Comparison of ENCODE assay signal across 17 cellular contexts in the genomic region with DNA sequence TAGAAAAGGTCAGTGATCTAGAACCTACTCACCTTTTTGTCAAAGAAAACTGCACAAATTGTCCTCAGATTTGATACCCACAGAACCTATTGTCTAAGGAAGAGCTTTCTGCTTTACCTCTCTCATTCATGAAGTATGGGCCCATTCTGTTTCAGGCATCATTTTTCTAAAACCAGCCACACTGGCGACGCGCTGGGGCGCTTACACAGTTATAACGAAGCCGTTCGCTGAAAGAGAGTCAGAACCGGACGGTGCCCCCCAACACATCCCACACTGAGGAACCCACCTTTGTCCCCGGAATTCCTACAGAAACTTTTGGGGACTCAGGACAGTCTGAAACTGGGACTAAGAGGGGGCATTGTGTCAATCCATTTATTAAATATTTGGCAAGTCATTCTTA.
"Had no signal": no experiment of that assay in that cellular context is flagged by ENCODE, and none has a peak within 500 bp of the region (broad histone marks: within the 10 kb centered on the region; RNA-seq: fewer than 3 reads in every experiment).

No MANE protein-coding gene starts in this region.

- ATAC-seq: activated CD4-positive, alpha-beta T cell treated with anti-CD3 and anti-CD28 coated beads for 36 hours; activated CD8-positive, alpha-beta memory T cell treated with anti-CD3 and anti-CD28 coated beads, Interleukin-2, amount 10 ng/mL, durations not matched to agents 7 days and 5 days; activated T-helper 17 cell treated with anti-CD3 and anti-CD28 coated beads, Interleukin-2, amount 50 U/mL, for 72 hours; body of pancreas; left cardiac atrium; lower lobe of right lung; stimulated activated naive B cell treated with anti-CD40 and anti-IgM and Interleukin-4, amounts not matched to agents 10 μg/mL and 1 μg/mL and 100 μg/mL, for 72 hours had no signal

- H3K4me1 Mint-ChIP-seq: activated CD4-positive, alpha-beta memory T cell treated with anti-CD3 and anti-CD28 coated beads, Interleukin-2, amount 10 ng/mL, durations not matched to agents 7 days and 5 days; activated CD4-positive, alpha-beta T cell treated with anti-CD3 and anti-CD28 coated beads for 36 hours; activated CD8-positive, alpha-beta memory T cell treated with anti-CD3 and anti-CD28 coated beads, Interleukin-2, amount 10 ng/mL, durations not matched to agents 7 days and 5 days; activated T-helper 17 cell treated with anti-CD3 and anti-CD28 coated beads, Interleukin-2, amount 50 U/mL, for 72 hours had no signal

- H3K36me3 Mint-ChIP-seq: activated CD8-positive, alpha-beta memory T cell treated with anti-CD3 and anti-CD28 coated beads, Interleukin-2, amount 10 ng/mL, durations not matched to agents 7 days and 5 days; stimulated activated naive B cell treated with anti-CD40 and anti-IgM and Interleukin-4, amounts not matched to agents 10 μg/mL and 1 μg/mL and 100 μg/mL, for 72 hours had no signal

- H3K27me3 ChIP-seq: body of pancreas, esophagus muscularis mucosa, tibial nerve had no signal

- H3K27me3 Mint-ChIP-seq: activated CD4-positive, alpha-beta T cell treated with anti-CD3 and anti-CD28 coated beads for 36 hours; activated T-helper 17 cell treated with anti-CD3 and anti-CD28 coated beads, Interleukin-2, amount 50 U/mL, for 72 hours; stimulated activated naive B cell treated with anti-CD40 and anti-IgM and Interleukin-4, amounts not matched to agents 10 μg/mL and 1 μg/mL and 100 μg/mL, for 72 hours had no signal

- H3K4me3 ChIP-seq: body of pancreas, esophagus muscularis mucosa, lower lobe of right lung, tibial nerve had no signal

- H3K27ac Mint-ChIP-seq: activated CD4-positive, alpha-beta memory T cell treated with anti-CD3 and anti-CD28 coated beads, Interleukin-2, amount 10 ng/mL, durations not matched to agents 7 days and 5 days; activated CD4-positive, alpha-beta T cell treated with anti-CD3 and anti-CD28 coated beads for 36 hours; activated CD8-positive, alpha-beta memory T cell treated with anti-CD3 and anti-CD28 coated beads, Interleukin-2, amount 10 ng/mL, durations not matched to agents 7 days and 5 days; activated T-helper 17 cell treated with anti-CD3 and anti-CD28 coated beads, Interleukin-2, amount 50 U/mL, for 72 hours; nephron; stimulated activated naive B cell treated with anti-CD40 and anti-IgM and Interleukin-4, amounts not matched to agents 10 μg/mL and 1 μg/mL and 100 μg/mL, for 72 hours had no signal

- DNase-seq: activated CD4-positive, alpha-beta memory T cell treated with anti-CD3 and anti-CD28 coated beads, Interleukin-2, amount 10 ng/mL, durations not matched to agents 7 days and 5 days; activated CD4-positive, alpha-beta T cell treated with anti-CD3 and anti-CD28 coated beads for 36 hours; activated CD8-positive, alpha-beta memory T cell treated with anti-CD3 and anti-CD28 coated beads, Interleukin-2, amount 10 ng/mL, durations not matched to agents 7 days and 5 days; activated naive CD4-positive, alpha-beta T cell; caudate nucleus; effector CD4-positive, alpha-beta T cell; left cardiac atrium; lower lobe of right lung; nucleus accumbens; stimulated activated naive B cell treated with anti-CD40 and anti-IgM and Interleukin-4, amounts not matched to agents 10 μg/mL and 1 μg/mL and 100 μg/mL, for 72 hours; T-helper 2 cell; WERI-Rb-1 had no signal

- H3K9me3 Mint-ChIP-seq: activated CD4-positive, alpha-beta memory T cell treated with anti-CD3 and anti-CD28 coated beads, Interleukin-2, amount 10 ng/mL, durations not matched to agents 7 days and 5 days; activated T-helper 17 cell treated with anti-CD3 and anti-CD28 coated beads, Interleukin-2, amount 50 U/mL, for 72 hours had no signal

- H3K4me3 Mint-ChIP-seq: activated CD4-positive, alpha-beta memory T cell treated with anti-CD3 and anti-CD28 coated beads, Interleukin-2, amount 10 ng/mL, durations not matched to agents 7 days and 5 days; activated CD4-positive, alpha-beta T cell treated with anti-CD3 and anti-CD28 coated beads for 36 hours; activated CD8-positive, alpha-beta memory T cell treated with anti-CD3 and anti-CD28 coated beads, Interleukin-2, amount 10 ng/mL, durations not matched to agents 7 days and 5 days; activated T-helper 17 cell treated with anti-CD3 and anti-CD28 coated beads, Interleukin-2, amount 50 U/mL, for 72 hours; nephron; stimulated activated naive B cell treated with anti-CD40 and anti-IgM and Interleukin-4, amounts not matched to agents 10 μg/mL and 1 μg/mL and 100 μg/mL, for 72 hours had no signal

- H3K36me3 ChIP-seq: esophagus muscularis mucosa, lower lobe of right lung, tibial nerve, WERI-Rb-1 had no signal

- H3K9me3 ChIP-seq: body of pancreas, lower lobe of right lung had no signal

- H3K27ac ChIP-seq: esophagus muscularis mucosa, lower lobe of right lung, WERI-Rb-1 had no signal

- H3K4me1 ChIP-seq: lower lobe of right lung had no signal
